Comparison of ENCODE assay signal across 8 cellular contexts in genomic region chr22:39490135-39490798, GRCh38. TPM values are rescaled to one million over a fixed set of nuclear protein-coding genes. Genes with fewer than 3 reads are reported as not detected.
A peak's percentile ranks its signal among the peaks of the same experiment; 100 is the strongest.
DNase-seq lines count a peak whose midpoint lies in the region; ATAC-seq and TF ChIP-seq lines count a peak whose summit lies in the region.

No MANE protein-coding gene starts in this region.

- H3K27ac ChIP-seq in colonic mucosa (no peak overlapping the region), lung (ENCODE audit: low read depth in 1 of 2, low read length in 1 of 2) (no peak overlapping the region)

- TF ChIP-seq CTCF in GM13977 (IDR thresholded peaks at IDR 0.05; ENCODE audit: extremely low read depth, insufficient read depth, missing control alignments) (no peak), colonic mucosa (IDR thresholded peaks at IDR 0.05) (no peak), lung (IDR thresholded peaks at IDR 0.05; ENCODE audit: control extremely low read depth, extremely low read depth) (no peak)

- H3K27me3 ChIP-seq in colonic mucosa (no peaks in the 10 kb centered on the region), lung (ENCODE audit: control insufficient read depth, insufficient read depth) (no peaks in the 10 kb centered on the region)

- in situ Hi-C loops in GM13977 (cut with MboI; ENCODE audit: low pct_unique_long_range_greater_than_20kb, low sequenced_read_pairs, unreplicated experiment), result no loop called here

- ATAC-seq in HG03159 (IDR thresholded peaks at IDR 0.05; ENCODE audit: unreplicated experiment) (peak; percentile 82), lung (ENCODE audit: insufficient read depth, low FRiP score) (peak; percentile 84), HG03196 (IDR thresholded peaks at IDR 0.05; ENCODE audit: unreplicated experiment) (no peak)

- intact Hi-C loops in colonic mucosa (cut with DNase I), result loop anchor here (5.0 kb wide), 1 partner anchor 37 kb away; no protein-coding TSS in a partner anchor

- H3K9me3 ChIP-seq in colonic mucosa (no peaks in the 10 kb centered on the region), lung (ENCODE audit: control insufficient read depth in 2 of 2, insufficient read depth in 1 of 2, low read length in 1 of 2) (no peaks in the 10 kb centered on the region)

- H3K4me3 ChIP-seq in colonic mucosa, result no peak overlapping the region
- H3K4me3 ChIP-seq in lung, result no peak overlapping the region

- no peaks in the 10 kb centered on the region for H3K36me3 ChIP-seq in colonic mucosa
- H3K36me3 ChIP-seq in lung (ENCODE audit: control insufficient read depth in 2 of 2, insufficient read depth in 2 of 2, low read length in 2 of 2), result peaks cover 0 to 2% of the 10 kb centered on the region in 2 donors

- DNase-seq in GM13977 (ENCODE audit: low spot score) (peak; percentile 94), NCI-H748 (lab: John Stamatoyannopoulos, UW; ENCODE audit: unreplicated experiment) (peak; percentile 83), colonic mucosa (peak; percentile 79), lung (ENCODE audit: low spot score) (peak; percentile 91)
- DNase-seq in activated CD4-positive, alpha-beta T cell treated with anti-CD3 and anti-CD28 coated beads, Interleukin-2, amount 50 U/mL, for 1 hour, result peak; percentile 77
- peak; percentile 60 to 76 for DNase-seq in stimulated activated CD8-positive, alpha-beta memory T cell treated with anti-CD3 and anti-CD28 coated beads, Interleukin-15, amount 100 ng/mL, for 48 hours (ENCODE audit: low read depth in 2 of 2)

- WGBS in lung, 2 donors, result 40 to 52% methylated on average over 13 of the region's 13 CpGs

- H3K4me1 ChIP-seq in colonic mucosa (peaks cover 7% of the 10 kb centered on the region), lung (ENCODE audit: control insufficient read depth in 2 of 2, insufficient read depth in 2 of 2, low read length in 2 of 2) (peaks cover 0 to 2% of the 10 kb centered on the region in 2 donors)

- H3K9ac ChIP-seq in colonic mucosa (ENCODE audit: low read depth in 2 of 2, low read length in 2 of 2), result no peak overlapping the region

RNA-seq across cellular contexts. Expression of gene MIEF1, which starts 11.8 kb away (rescaled TPM):
- total RNA-seq in colonic mucosa, result 10 to 100 TPM; 28.6 to 36.6 TPM
- 10 to 100 TPM; 18.4 to 28.9 TPM for total RNA-seq in lung
- 10 to 100 TPM in 1 of 2 donors, 1 to 10 TPM in 1; 7.1 to 16.5 TPM for polyA plus RNA-seq in lung

RNA-seq across cellular contexts. Expression of gene ATF4, which starts 30.1 kb away (rescaled TPM):
- total RNA-seq in colonic mucosa (100 to 1,000 TPM; 279 to 302 TPM), lung (100 to 1,000 TPM; 179 to 390 TPM)
- polyA plus RNA-seq in lung, result 100 to 1,000 TPM; 431 to 882 TPM

RNA-seq across cellular contexts. Expression of gene MGAT3, which starts 33.5 kb away (rescaled TPM):
- 10 to 100 TPM in 1 of 2 donors, 1 to 10 TPM in 1; 8.9 to 19.1 TPM for total RNA-seq in colonic mucosa
- 10 to 100 TPM in 1 of 2 donors, 1 to 10 TPM in 1; 5.8 to 19.4 TPM for total RNA-seq in lung
- polyA plus RNA-seq in lung, result 1 to 10 TPM; 5.6 to 6.0 TPM

RNA-seq across cellular contexts. Expression of gene RPS19BP1, which starts 42.3 kb away (rescaled TPM):
- total RNA-seq in colonic mucosa (100 to 1,000 TPM in 1 of 2 donors, 10 to 100 TPM in 1; 61.4 to 111 TPM), lung (10 to 100 TPM; 50.0 to 90.4 TPM)
- polyA plus RNA-seq in lung, result 100 to 1,000 TPM; 179 to 199 TPM
